In the genomic region with DNA sequence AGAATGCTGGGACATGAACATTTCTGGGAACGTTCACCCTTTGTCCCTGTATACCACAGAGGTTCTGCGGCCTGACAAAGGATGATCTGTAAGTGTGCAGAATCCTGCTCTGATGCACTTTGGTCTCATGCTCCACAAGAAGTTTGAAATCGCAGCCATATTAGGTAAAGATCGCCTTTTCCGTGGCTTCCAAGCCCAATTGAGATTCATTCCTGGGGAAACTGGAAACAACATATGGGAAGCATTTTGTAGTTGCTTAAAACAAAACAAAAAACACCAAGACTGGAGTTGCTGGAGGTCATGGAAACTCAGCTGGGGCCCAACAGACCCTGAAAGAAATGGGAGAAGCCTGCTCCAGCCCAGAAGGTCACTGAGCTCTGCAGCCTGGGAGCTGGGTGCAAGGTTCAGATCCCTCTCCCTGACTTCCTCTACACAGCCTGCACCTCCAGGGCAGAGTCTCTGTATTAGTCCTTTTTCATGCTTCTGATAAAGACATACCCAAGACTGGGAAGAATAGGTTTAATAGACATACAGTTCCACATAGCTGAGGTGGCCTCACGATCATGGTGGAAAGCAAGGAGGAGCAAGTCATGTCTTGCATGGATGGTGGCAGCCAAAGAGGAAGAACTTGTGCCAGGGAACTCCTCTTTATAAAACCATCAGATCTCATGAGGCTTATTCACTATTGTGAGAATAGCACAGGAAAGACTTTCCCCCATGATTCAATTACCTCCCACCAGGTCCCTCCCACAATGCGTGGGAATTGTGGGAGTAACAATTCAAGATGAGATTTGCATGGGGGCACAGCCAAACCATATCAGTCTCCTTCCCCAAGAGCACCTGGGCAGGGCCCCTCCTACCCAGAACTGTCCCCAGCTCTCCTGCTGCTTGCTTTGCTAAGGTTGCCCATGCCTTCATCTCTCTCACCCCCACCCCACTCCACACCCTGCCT, we compare ENCODE assay signal across 28 cellular contexts.
"Had no signal": no experiment of that assay in that cellular context is flagged by ENCODE, and none has a peak within 500 bp of the region (broad histone marks: within the 10 kb centered on the region; RNA-seq: fewer than 3 reads in every experiment).

No MANE protein-coding gene starts in this region.

- FAIRE-seq: endothelial cell of umbilical vein, islet of Langerhans had no signal

- DNase-seq: activated CD4-positive, alpha-beta memory T cell treated with anti-CD3 and anti-CD28 coated beads for 36 hours; activated CD4-positive, alpha-beta T cell treated with anti-CD3 and anti-CD28 coated beads, Interleukin-2, amount 10 ng/mL, durations not matched to agents 24 days and 14 days; activated CD4-positive, CD25-positive, alpha-beta regulatory T cell treated with anti-CD3 and anti-CD28 coated beads, Interleukin-2, amount 50 U/mL, for 72 hours; activated CD8-positive, alpha-beta memory T cell treated with anti-CD3 and anti-CD28 coated beads, Interleukin-2, amount 50 U/mL, for 4 hours; activated gamma-delta T cell; activated naive CD4-positive, alpha-beta T cell treated with anti-CD3 and anti-CD28 coated beads, Interleukin-2, amount 10 ng/mL, durations not matched to agents 7 days and 5 days; activated naive CD8-positive, alpha-beta T cell treated with anti-CD3 and anti-CD28 coated beads, Interleukin-2, amount 10 ng/mL, durations not matched to agents 7 days and 5 days; activated T-cell treated with anti-CD3 and anti-CD28 coated beads, Interleukin-2, amount 50 U/mL, for 1 hour; foreskin melanocyte; left lung; lower lobe of right lung; mesendoderm; spleen; substantia nigra; T-helper 17 cell; T1000; upper lobe of left lung; WERI-Rb-1 had no signal

- H3K9me3 Mint-ChIP-seq: activated CD4-positive, alpha-beta T cell treated with anti-CD3 and anti-CD28 coated beads, Interleukin-2, amount 10 ng/mL, durations not matched to agents 24 days and 14 days; activated T-helper 1 cell treated with anti-CD3 and anti-CD28 coated beads, Interleukin-12 subunit alpha, Interleukin-12 subunit beta, Interleukin-2, Interleukin-4 antibody, amounts not matched to agents 30 ng/mL and 10 ng/mL and 1 ng/mL, durations not matched to agents 14 hours and 24 hours and 36 hours; natural killer cell treated with Interleukin-12 subunit alpha and Interleukin-12 subunit beta and Interleukin-15 and Interleukin-18, amount 100 ng/mL, for 72 hours had no signal

- H3K36me3 Mint-ChIP-seq: activated CD4-positive, alpha-beta memory T cell treated with anti-CD3 and anti-CD28 coated beads for 36 hours; activated naive CD4-positive, alpha-beta T cell treated with anti-CD3 and anti-CD28 coated beads, Interleukin-2, amount 10 ng/mL, durations not matched to agents 7 days and 5 days; brain; natural killer cell treated with Interleukin-12 subunit alpha and Interleukin-12 subunit beta and Interleukin-15 and Interleukin-18, amount 100 ng/mL, for 72 hours had no signal

- H3K27ac Mint-ChIP-seq: activated CD4-positive, alpha-beta memory T cell treated with anti-CD3 and anti-CD28 coated beads for 36 hours; activated CD4-positive, alpha-beta T cell treated with anti-CD3 and anti-CD28 coated beads, Interleukin-2, amount 10 ng/mL, durations not matched to agents 24 days and 14 days; activated naive CD4-positive, alpha-beta T cell treated with anti-CD3 and anti-CD28 coated beads, Interleukin-2, amount 10 ng/mL, durations not matched to agents 7 days and 5 days; activated naive CD8-positive, alpha-beta T cell treated with anti-CD3 and anti-CD28 coated beads, Interleukin-2, amount 10 ng/mL, durations not matched to agents 7 days and 5 days; activated T-helper 1 cell treated with anti-CD3 and anti-CD28 coated beads, Interleukin-12 subunit alpha, Interleukin-12 subunit beta, Interleukin-2, Interleukin-4 antibody, amounts not matched to agents 30 ng/mL and 10 ng/mL and 1 ng/mL, durations not matched to agents 14 hours and 24 hours and 36 hours; brain; natural killer cell treated with Interleukin-12 subunit alpha and Interleukin-12 subunit beta and Interleukin-15 and Interleukin-18, amount 100 ng/mL, for 72 hours; stimulated activated naive CD8-positive, alpha-beta T cell treated with anti-CD3 and anti-CD28 coated beads, Interleukin-15, Interleukin-2, amounts not matched to agents 100 ng/mL and 50 ng/mL, for 24 hours; T-helper 17 cell had no signal

- ATAC-seq: left lung, lower lobe of right lung, T-helper 17 cell had no signal

- H3K27me3 Mint-ChIP-seq: activated CD4-positive, alpha-beta T cell treated with anti-CD3 and anti-CD28 coated beads, Interleukin-2, amount 10 ng/mL, durations not matched to agents 24 days and 14 days; stimulated activated naive CD8-positive, alpha-beta T cell treated with anti-CD3 and anti-CD28 coated beads, Interleukin-15, Interleukin-2, amounts not matched to agents 100 ng/mL and 50 ng/mL, for 24 hours had no signal

- H3K4me1 ChIP-seq: ascending aorta, esophagus muscularis mucosa, left lung, lower lobe of right lung, right atrium auricular region, upper lobe of left lung had no signal

- H3K4me3 Mint-ChIP-seq: activated CD4-positive, alpha-beta memory T cell treated with anti-CD3 and anti-CD28 coated beads for 36 hours; activated CD4-positive, alpha-beta T cell treated with anti-CD3 and anti-CD28 coated beads, Interleukin-2, amount 10 ng/mL, durations not matched to agents 24 days and 14 days; activated naive CD4-positive, alpha-beta T cell treated with anti-CD3 and anti-CD28 coated beads, Interleukin-2, amount 10 ng/mL, durations not matched to agents 7 days and 5 days; activated naive CD8-positive, alpha-beta T cell treated with anti-CD3 and anti-CD28 coated beads, Interleukin-2, amount 10 ng/mL, durations not matched to agents 7 days and 5 days; activated T-helper 1 cell treated with anti-CD3 and anti-CD28 coated beads, Interleukin-12 subunit alpha, Interleukin-12 subunit beta, Interleukin-2, Interleukin-4 antibody, amounts not matched to agents 30 ng/mL and 10 ng/mL and 1 ng/mL, durations not matched to agents 14 hours and 24 hours and 36 hours; brain; natural killer cell treated with Interleukin-12 subunit alpha and Interleukin-12 subunit beta and Interleukin-15 and Interleukin-18, amount 100 ng/mL, for 72 hours; stimulated activated naive CD8-positive, alpha-beta T cell treated with anti-CD3 and anti-CD28 coated beads, Interleukin-15, Interleukin-2, amounts not matched to agents 100 ng/mL and 50 ng/mL, for 24 hours; T-helper 17 cell had no signal

- H3K4me3 ChIP-seq: ascending aorta, coronary artery, esophagus muscularis mucosa, left lung, lower lobe of right lung, right atrium auricular region, spleen, upper lobe of left lung had no signal

- H3K36me3 ChIP-seq: ascending aorta, esophagus muscularis mucosa, left lung, lower lobe of right lung, right atrium auricular region, spleen, upper lobe of left lung, WERI-Rb-1 had no signal

- H3K4me1 Mint-ChIP-seq: activated naive CD4-positive, alpha-beta T cell treated with anti-CD3 and anti-CD28 coated beads, Interleukin-2, amount 10 ng/mL, durations not matched to agents 7 days and 5 days; activated naive CD8-positive, alpha-beta T cell treated with anti-CD3 and anti-CD28 coated beads, Interleukin-2, amount 10 ng/mL, durations not matched to agents 7 days and 5 days; brain; T-helper 17 cell had no signal

- H3K27me3 ChIP-seq: ascending aorta, esophagus muscularis mucosa, left lung, right atrium auricular region, spleen, upper lobe of left lung had no signal

- H3K27ac ChIP-seq: ascending aorta, coronary artery, esophagus muscularis mucosa, left lung, lower lobe of right lung, right atrium auricular region, spleen, upper lobe of left lung, WERI-Rb-1 had no signal

- H3K9me3 ChIP-seq: ascending aorta, right atrium auricular region, upper lobe of left lung had no signal
